In genomic region chr7:66697451-66698438, GRCh38 we compare ENCODE assay signal across 10 cellular contexts. TPM values are rescaled to one million over a fixed set of nuclear protein-coding genes. Genes with fewer than 3 reads are reported as not detected.
DNase-seq lines count a peak whose midpoint lies in the region; ATAC-seq and TF ChIP-seq lines count a peak whose summit lies in the region.
"Had no signal": no experiment of that assay in that cellular context is flagged by ENCODE, and none has a peak within 500 bp of the region (broad histone marks: within the 10 kb centered on the region; RNA-seq: fewer than 3 reads in every experiment).

No MANE protein-coding gene starts in this region.

- H3K79me2 ChIP-seq in fibroblast of lung (ENCODE audit: control insufficient read depth, insufficient read depth, low read length) (peaks cover 2% of the 10 kb centered on the region), neural progenitor cell (ENCODE audit: low read depth) (no peaks in the 10 kb centered on the region)

- CTCF ChIA-PET in Panc1 (lab: Charles Lee), result no interaction called here

- DNase-seq in D341Med (ENCODE audit: low spot score) (peak; percentile 24), Panc1 (ENCODE audit: low read depth, low spot score) (no peak), fibroblast of lung (ENCODE audit: low read depth in 2 of 2) (peak; percentile 67 to 76), neural progenitor cell (ENCODE audit: low spot score) (peak; percentile 33), NCI-H1092 (lab: John Stamatoyannopoulos, UW) (no peak)
- no peak for DNase-seq in activated T-cell treated with anti-CD3 and anti-CD28 coated beads, Interleukin-2, amount 50 U/mL, for 48 hours
- DNase-seq: SIG-M5 had no signal

- intact Hi-C loops in Panc1 (cut with micrococcal nuclease; ENCODE audit: unreplicated experiment), result no loop called here

- H3K27me3 Mint-ChIP-seq in neural progenitor cell (ENCODE audit: insufficient read depth, low read depth), result peaks cover 3% of the 10 kb centered on the region

- H3K9me3 ChIP-seq in Panc1 (ENCODE audit: control insufficient read depth, insufficient read depth, low read depth, low read length), result no peaks in the 10 kb centered on the region
- no peaks in the 10 kb centered on the region for H3K9me3 ChIP-seq in fibroblast of lung (ENCODE audit: control insufficient read depth, insufficient read depth, low read depth, low read length)
- H3K9me3 ChIP-seq in neural progenitor cell (ENCODE audit: low read depth), result no peaks in the 10 kb centered on the region

- H2AFZ ChIP-seq in fibroblast of lung (ENCODE audit: low read length), result no peak overlapping the region
- H2AFZ ChIP-seq in neural progenitor cell (replicated peaks), result no peak overlapping the region

- H3K4me1 Mint-ChIP-seq in neural progenitor cell, result peaks cover 8% of the 10 kb centered on the region

- no peak overlapping the region for H3K4me3 ChIP-seq in Panc1 (ENCODE audit: low read depth in 2 of 2, low read length in 2 of 2)
- H3K4me3 ChIP-seq in fibroblast of lung (replicated peaks in 1 of 4; ENCODE audit: control extremely low read depth in 1 of 4, insufficient read depth in 1 of 4, low read depth in 3 of 4, low read length in 4 of 4), result no peak overlapping the region
- H3K4me3 ChIP-seq in neural progenitor cell, result no peak overlapping the region

- in situ Hi-C loops in Panc1 (cut with HindIII; ENCODE audit: low pct_unique_long_range_greater_than_20kb, low sequenced_read_pairs), result no loop called here

- H3K4me3 Mint-ChIP-seq in neural progenitor cell, result peak overlapping the region; percentile 48
- H3K4me3 Mint-ChIP-seq: activated T-helper 1 cell treated with anti-CD3 and anti-CD28 coated beads, Interleukin-12 subunit alpha, Interleukin-12 subunit beta, Interleukin-2, Interleukin-4 antibody, amounts not matched to agents 30 ng/mL and 10 ng/mL and 1 ng/mL, durations not matched to agents 14 hours and 24 hours and 36 hours had no signal

- no peaks in the 10 kb centered on the region for H3F3A ChIP-seq in neural progenitor cell (ENCODE audit: low read depth)

- H3K27ac Mint-ChIP-seq in neural progenitor cell, result peak overlapping the region; percentile 90
- H3K27ac Mint-ChIP-seq: activated T-helper 1 cell treated with anti-CD3 and anti-CD28 coated beads, Interleukin-12 subunit alpha, Interleukin-12 subunit beta, Interleukin-2, Interleukin-4 antibody, amounts not matched to agents 30 ng/mL and 10 ng/mL and 1 ng/mL, durations not matched to agents 14 hours and 24 hours and 36 hours had no signal

- no peaks in the 10 kb centered on the region for H3K9me3 Mint-ChIP-seq in neural progenitor cell
- H3K9me3 Mint-ChIP-seq: activated T-helper 1 cell treated with anti-CD3 and anti-CD28 coated beads, Interleukin-12 subunit alpha, Interleukin-12 subunit beta, Interleukin-2, Interleukin-4 antibody, amounts not matched to agents 30 ng/mL and 10 ng/mL and 1 ng/mL, durations not matched to agents 14 hours and 24 hours and 36 hours had no signal

- H3K27me3 ChIP-seq in Panc1 (ENCODE audit: control insufficient read depth, insufficient read depth, low read length) (no peaks in the 10 kb centered on the region), fibroblast of lung (ENCODE audit: control insufficient read depth, insufficient read depth, low read length) (no peaks in the 10 kb centered on the region), neural progenitor cell (no peaks in the 10 kb centered on the region)

- ATAC-seq in Panc1, result peak; percentile 60
- no peak for ATAC-seq in GM21381 (IDR thresholded peaks at IDR 0.05; ENCODE audit: unreplicated experiment)
- ATAC-seq in HG03521 (IDR thresholded peaks at IDR 0.05; ENCODE audit: unreplicated experiment), result no peak

- no peak overlapping the region for H3K9ac ChIP-seq in fibroblast of lung (ENCODE audit: insufficient read depth, low read length)
- H3K9ac ChIP-seq in neural progenitor cell, result no peak overlapping the region

- peaks cover 10% of the 10 kb centered on the region for H3K36me3 Mint-ChIP-seq in neural progenitor cell

- POLR2A ChIA-PET in Panc1 (lab: Charles Lee), result no interaction called here

- BruUV-seq in Panc1 (replicated peaks; lab: Mats Ljungman, UMichigan), result no TSS peak

- H3K4me2 ChIP-seq in fibroblast of lung (ENCODE audit: extremely low read depth, insufficient read depth, low read length) (no peak overlapping the region), neural progenitor cell (no peak overlapping the region)

- no peak overlapping the region for H3K27ac ChIP-seq in Panc1 (ENCODE audit: low read length)
- no peak overlapping the region for H3K27ac ChIP-seq in fibroblast of lung (ENCODE audit: insufficient read depth, low read length)
- no peak overlapping the region for H3K27ac ChIP-seq in neural progenitor cell

- H4K20me1 ChIP-seq in fibroblast of lung (ENCODE audit: control insufficient read depth, extremely low read depth, insufficient read depth, low read length) (no peaks in the 10 kb centered on the region), neural progenitor cell (ENCODE audit: low read depth) (peaks cover 24% of the 10 kb centered on the region)

- no peaks in the 10 kb centered on the region for H3K36me3 ChIP-seq in Panc1 (ENCODE audit: control insufficient read depth, insufficient read depth, low read length)
- H3K36me3 ChIP-seq in fibroblast of lung (ENCODE audit: control insufficient read depth, insufficient read depth, low read length), result peaks cover 8% of the 10 kb centered on the region
- no peaks in the 10 kb centered on the region for H3K36me3 ChIP-seq in neural progenitor cell

- H3K4me1 ChIP-seq in Panc1 (ENCODE audit: control insufficient read depth, insufficient read depth, low read length) (no peaks in the 10 kb centered on the region), fibroblast of lung (ENCODE audit: control insufficient read depth, extremely low read depth, insufficient read depth, low read length) (peaks cover 7% of the 10 kb centered on the region), neural progenitor cell (peaks cover 7% of the 10 kb centered on the region)

- TF ChIP-seq CTCF in Panc1 (IDR thresholded peaks at IDR 0.05) (no peak), fibroblast of lung (conservative IDR thresholded peaks at IDR 0.05 in 1 of 2, IDR thresholded peaks at IDR 0.05 in 1 of 2; ENCODE audit: low read depth in 1 of 2, low read length in 2 of 2) (no peak), neural progenitor cell (IDR thresholded peaks at IDR 0.05) (no peak)

RNA-seq across cellular contexts. Expression of gene RABGEF1, which starts 42.8 kb away (rescaled TPM):
- total RNA-seq in Panc1 (2021; ENCODE audit: unreplicated experiment), result 27.3 TPM
- 22.9 TPM for polyA plus RNA-seq in Panc1 (2012; ENCODE audit: insufficient read length)
- total RNA-seq in fibroblast of lung, result 40.1 and 47.9 TPM in 2 replicates
- polyA plus RNA-seq in fibroblast of lung, result 41.6 and 51.7 TPM in 2 replicates
- 24.7 and 29.3 TPM in 2 replicates for polyA plus RNA-seq in fibroblast of lung (2012)
- 56.5 and 84.5 TPM in 2 replicates for polyA minus RNA-seq in fibroblast of lung (ENCODE audit: low replicate concordance)
- 26.5 and 36.5 TPM in 2 replicates for total RNA-seq in neural progenitor cell (ENCODE audit: low replicate concordance)

Comparison
In these comparisons a context has a peak if more than half of its experiments do, and no peak if none do; other contexts are left out.
1. DNase-seq: peak in D341Med (single experiment), fibroblast of lung (2 of 2) and neural progenitor cell (single experiment); none in Panc1 (single experiment), NCI-H1092 (single experiment) and activated T-cell treated with anti-CD3 and anti-CD28 coated beads, Interleukin-2, amount 50 U/mL, for 48 hours (0 of 2).